In the genomic region with DNA sequence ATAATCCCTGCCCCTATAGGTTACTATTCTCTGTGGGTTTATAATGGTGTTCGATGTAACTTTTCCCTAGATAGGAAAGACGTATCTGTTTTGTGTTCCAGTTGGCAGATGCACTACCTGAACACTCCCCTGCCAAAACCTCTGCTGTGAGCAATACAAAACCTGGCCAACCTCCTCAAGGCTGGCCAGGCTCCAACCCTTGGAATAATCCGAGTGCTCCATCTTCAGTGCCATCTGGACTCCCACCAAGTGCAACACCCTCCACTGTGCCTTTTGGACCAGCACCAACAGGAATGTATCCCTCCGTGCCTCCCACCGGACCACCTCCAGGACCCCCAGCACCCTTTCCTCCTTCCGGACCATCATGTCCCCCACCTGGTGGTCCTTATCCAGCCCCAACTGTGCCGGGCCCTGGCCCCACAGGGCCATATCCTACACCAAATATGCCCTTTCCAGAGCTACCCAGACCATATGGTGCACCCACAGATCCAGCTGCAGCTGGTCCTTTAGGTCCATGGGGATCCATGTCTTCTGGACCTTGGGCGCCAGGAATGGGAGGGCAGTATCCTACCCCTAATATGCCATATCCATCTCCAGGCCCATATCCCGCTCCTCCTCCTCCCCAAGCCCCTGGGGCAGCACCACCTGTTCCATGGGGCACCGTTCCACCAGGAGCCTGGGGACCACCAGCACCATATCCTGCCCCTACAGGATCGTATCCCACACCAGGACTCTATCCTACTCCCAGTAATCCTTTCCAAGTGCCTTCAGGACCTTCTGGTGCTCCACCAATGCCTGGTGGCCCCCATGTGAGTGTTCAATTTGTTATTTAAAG, we compare ENCODE assay signal across 13 cellular contexts. TPM values are rescaled to one million over a fixed set of nuclear protein-coding genes. Genes with fewer than 3 reads are reported as not detected.
DNase-seq lines count a peak whose midpoint lies in the region; ATAC-seq, FAIRE-seq and TF ChIP-seq lines count a peak whose summit lies in the region.
"Had no signal": no experiment of that assay in that cellular context is flagged by ENCODE, and none has a peak within 500 bp of the region (broad histone marks: within the 10 kb centered on the region; RNA-seq: fewer than 3 reads in every experiment).

No MANE protein-coding gene starts in this region.

- no peak overlapping the region for H2BK5ac ChIP-seq in H1 (ENCODE audit: low read depth, low read length)

- peaks cover 4 to 8% of the 10 kb centered on the region in 2 experiments for H4K20me1 ChIP-seq in H1 (replicated peaks in 1 of 2; ENCODE audit: control insufficient read depth in 1 of 2, insufficient read depth in 2 of 2, low read length in 2 of 2)

- no peaks in the 10 kb centered on the region for H3K27me3 ChIP-seq in CD8-positive, alpha-beta memory T cell (ENCODE audit: insufficient read depth, low read length, poor library complexity, severe bottlenecking)
- no peaks in the 10 kb centered on the region for H3K27me3 ChIP-seq in H1 (replicated peaks in 1 of 4; ENCODE audit: control insufficient read depth in 3 of 4, extremely low read depth in 1 of 4, insufficient read depth in 3 of 4, low read length in 3 of 4)

- TF ChIP-seq EP300 in H1 (IDR thresholded peaks at IDR 0.05; ENCODE audit: borderline replicate concordance in 1 of 2, low read depth in 2 of 2, low read length in 2 of 2) = no peak

- H3K27ac Mint-ChIP-seq in CD8-positive, alpha-beta memory T cell = peak overlapping the region in 7 of 8 donors; percentile 51 to 92 (median 76)
- H3K27ac Mint-ChIP-seq in nephron = peak overlapping the region in 2 of 3 experiments; percentile 20 to 57

- no peak overlapping the region for H3K18ac ChIP-seq in H1 (ENCODE audit: extremely low read depth, low read length)

- TF ChIP-seq POLR2A in H1 (IDR thresholded peaks at IDR 0.05; ENCODE audit: control extremely low read depth in 1 of 2, low read depth in 2 of 2, low read length in 2 of 2) = no peak

- H3K56ac ChIP-seq in H1 (replicated peaks; ENCODE audit: insufficient read length, low read depth, low read length) = no peak overlapping the region

- H3K36me3 ChIP-seq in CD8-positive, alpha-beta memory T cell (ENCODE audit: insufficient read depth, low read length) = peaks cover 26% of the 10 kb centered on the region
- H3K36me3 ChIP-seq in H1 (ENCODE audit: control insufficient read depth in 2 of 4, insufficient read depth in 4 of 4, low read length in 3 of 4) = peaks cover 15 to 50% (median 26%) of the 10 kb centered on the region in 4 experiments

- FAIRE-seq in H1 (lab: Jason Lieb, UNC) = no peak
- FAIRE-seq: astrocyte had no signal

- no peaks in the 10 kb centered on the region for H3K9me3 ChIP-seq in CD8-positive, alpha-beta memory T cell (ENCODE audit: low read length)
- H3K9me3 ChIP-seq in H1 (ENCODE audit: insufficient read depth in 2 of 2, low read depth in 1 of 2, low read length in 1 of 2) = no peaks in the 10 kb centered on the region

- no peak overlapping the region for H4K91ac ChIP-seq in H1 (replicated peaks; ENCODE audit: insufficient read length, low read length)

- H3K27ac ChIP-seq in CD8-positive, alpha-beta memory T cell (ENCODE audit: low read depth, low read length) = no peak overlapping the region
- H3K27ac ChIP-seq in H1 (ENCODE audit: low read depth, low read length) = no peak overlapping the region

- no peak overlapping the region for H2AFZ ChIP-seq in H1 (ENCODE audit: low read length)

- peaks cover 0 to 78% (median 20%) of the 10 kb centered on the region in 3 donors for H3K36me3 Mint-ChIP-seq in CD8-positive, alpha-beta memory T cell
- H3K36me3 Mint-ChIP-seq in nephron (ENCODE audit: low read depth) = peaks cover 83% of the 10 kb centered on the region

- no peak overlapping the region for H3K9ac ChIP-seq in H1 (replicated peaks in 1 of 4; ENCODE audit: extremely low read depth in 1 of 4, low read depth in 3 of 4, low read length in 3 of 4)

- no peak for ATAC-seq in GM18861 (IDR thresholded peaks at IDR 0.05; ENCODE audit: unreplicated experiment)
- ATAC-seq: effector memory CD8-positive, alpha-beta T cell had no signal

- H2BK120ac ChIP-seq in H1 (replicated peaks; ENCODE audit: low read depth, low read length) = no peak overlapping the region

- no peaks in the 10 kb centered on the region for H3K27me3 Mint-ChIP-seq in CD8-positive, alpha-beta memory T cell
- H3K27me3 Mint-ChIP-seq in nephron (ENCODE audit: low read depth) = no peaks in the 10 kb centered on the region
- H3K27me3 Mint-ChIP-seq: effector memory CD8-positive, alpha-beta T cell had no signal

- 89% methylated on average over 11 of the region's 11 CpGs; no CpG with 5 or more reads in 1 of the 2 experiments for WGBS in H1 (ENCODE audit: extremely low coverage in 1 of 2, insufficient coverage in 1 of 2, insufficient read length in 1 of 2, insufficient replicate concordance in 2 of 2, low coverage in 1 of 2, low lambda C conversion rate in 2 of 2, missing lambda C conversion rate in 1 of 2), 2 experiments

- no peak for DNase-seq in CD8-positive, alpha-beta memory T cell
- DNase-seq in NCI-H2171 (lab: John Stamatoyannopoulos, UW) = peak; percentile 87
- no peak for DNase-seq in H1 (ENCODE audit: low read depth in 1 of 2, low spot score in 2 of 2)
- DNase-seq in NCI-H146 (lab: John Stamatoyannopoulos, UW) = no peak
- no peak for DNase-seq in RPMI8226
- no peak for DNase-seq in AG08396 (ENCODE audit: low spot score)
- DNase-seq: effector memory CD8-positive, alpha-beta T cell; mesendoderm; NCI-H1436 treated with DMSO at 0.1 percent for 48 hours; stimulated activated naive CD4-positive, alpha-beta T cell treated with Interleukin-2 at 50 U/mL for 16 hours had no signal

- H3K79me2 ChIP-seq in H1 (ENCODE audit: control insufficient read depth in 1 of 2, insufficient read depth in 2 of 2, low read length in 2 of 2) = peaks cover 6 to 38% of the 10 kb centered on the region in 2 experiments; a peak in 3 of 4 replicates

- H4K5ac ChIP-seq in H1 (ENCODE audit: insufficient read length, low read depth, low read length) = no peak overlapping the region

- no peak overlapping the region for H3K4me3 ChIP-seq in CD8-positive, alpha-beta memory T cell (ENCODE audit: low read length)
- H3K4me3 ChIP-seq in H1 (ENCODE audit: extremely low read depth in 1 of 4, insufficient read depth in 2 of 4, low read depth in 3 of 4, low read length in 4 of 4) = no peak overlapping the region

- H3K4ac ChIP-seq in H1 (replicated peaks; ENCODE audit: insufficient read length, low read depth, low read length) = no peak overlapping the region

- no peaks in the 10 kb centered on the region for H3K9me3 Mint-ChIP-seq in CD8-positive, alpha-beta memory T cell
- H3K9me3 Mint-ChIP-seq in nephron = no peaks in the 10 kb centered on the region
- H3K9me3 Mint-ChIP-seq: effector memory CD8-positive, alpha-beta T cell had no signal

- 0 out of 2 replicates have a peak, but pooled peaks cover 2% of the 10 kb centered on the region for H3K79me1 ChIP-seq in H1 (ENCODE audit: low read depth, low read length)

- TF ChIP-seq CTCF in H1 (IDR thresholded peaks at IDR 0.05; ENCODE audit: control extremely low read depth in 1 of 3, insufficient read depth in 1 of 3, low read depth in 1 of 3, low read length in 3 of 3) (no peak), nephron (IDR thresholded peaks at IDR 0.05; ENCODE audit: unreplicated experiment in 3 of 3) (no peak)

- peak overlapping the region; percentile 51; the same call in 1 of the 2 replicates for H4K8ac ChIP-seq in H1 (ENCODE audit: extremely low read depth, insufficient read depth, low read length)

- no peak overlapping the region for H2BK12ac ChIP-seq in H1 (ENCODE audit: low read depth, low read length)

- POLR2A ChIA-PET in CD8-positive, alpha-beta memory T cell (lab: Charles Lee) = interaction anchor here (0.8 kb wide), 1 partner anchor 11 kb away, joined by 3 read pairs; a partner anchor contains a TSS
- POLR2A ChIA-PET in H1 (lab: Charles Lee; ENCODE audit: partially characterized antibody) = interaction anchor here (0.9 to 3.0 kb wide), 4 partner anchors 8 to 71 kb away, joined by 3 to 9 read pairs (median 3); no protein-coding TSS in a partner anchor

- no peaks in the 10 kb centered on the region for H3K23me2 ChIP-seq in H1 (ENCODE audit: low read depth, low read length)

- H3K14ac ChIP-seq in H1 (ENCODE audit: insufficient read length) = no peak overlapping the region

- peaks cover 34 to 57% (median 52%) of the 10 kb centered on the region in 3 donors for H3K4me1 Mint-ChIP-seq in CD8-positive, alpha-beta memory T cell
- H3K4me1 Mint-ChIP-seq in nephron = peaks cover 22% of the 10 kb centered on the region

- H3K4me1 ChIP-seq in CD8-positive, alpha-beta memory T cell (ENCODE audit: insufficient read depth, low read length) = peaks cover 9% of the 10 kb centered on the region
- H3K4me1 ChIP-seq in H1 (replicated peaks in 1 of 4; ENCODE audit: control insufficient read depth in 3 of 4, insufficient read depth in 4 of 4, low read length in 3 of 4) = no peaks in the 10 kb centered on the region

- H2AK5ac ChIP-seq in H1 (ENCODE audit: low read depth, low read length) = no peak overlapping the region

- CTCF ChIA-PET in CD8-positive, alpha-beta memory T cell (lab: Charles Lee) = no interaction called here
- CTCF ChIA-PET in H1 (lab: Charles Lee; ENCODE audit: partially characterized antibody) = interaction anchor here (1.0 to 1.3 kb wide), 2 partner anchors 9 kb away, joined by 3 to 6 read pairs; no protein-coding TSS in a partner anchor

- no peak for TF ChIP-seq RAD21 in H1 (IDR thresholded peaks at IDR 0.05 in 1 of 2, conservative IDR thresholded peaks at IDR 0.05 in 1 of 2; ENCODE audit: low read depth in 2 of 2, low read length in 2 of 2)

- H2BK20ac ChIP-seq in H1 (ENCODE audit: low read length) = no peak overlapping the region

- H3K23ac ChIP-seq in H1 (ENCODE audit: insufficient read length) = no peak overlapping the region

- no peak overlapping the region for H3K4me2 ChIP-seq in H1 (ENCODE audit: insufficient read depth in 1 of 2, low read depth in 2 of 2, low read length in 2 of 2)

- no peak overlapping the region for H2BK15ac ChIP-seq in H1 (ENCODE audit: low read length)

- peak overlapping the region in 1 of 7 donors; percentile 61 for H3K4me3 Mint-ChIP-seq in CD8-positive, alpha-beta memory T cell
- H3K4me3 Mint-ChIP-seq in nephron = no peak overlapping the region
- H3K4me3 Mint-ChIP-seq: effector memory CD8-positive, alpha-beta T cell had no signal

RNA-seq across cellular contexts. Expression of a gene that starts 11.3 kb away (rescaled TPM):
- total RNA-seq in CD8-positive, alpha-beta memory T cell = 100 to 1,000 TPM; 104 to 106 TPM
- 86.8 TPM for polyA plus RNA-seq in CD8-positive, alpha-beta memory T cell
- 111 and 113 TPM in 2 replicates for total RNA-seq in H1 (2021; fragmentation: NEBNext Ultra II Directional; extraction: Animal tissue kit (Norgen Biotek cat#: 25700))
- polyA plus RNA-seq in H1 (2011; rRNA removed) = 228 and 309 TPM in 2 replicates
- 95.1 TPM for polyA plus RNA-seq in H1 (2011; cell fraction: cytosol; rRNA removed)
- polyA plus RNA-seq in H1 (2011; cell fraction: nucleus; rRNA removed) = 151 TPM
- polyA plus RNA-seq in H1 (2012, experiment 1 of 2) = 66.1 to 116 TPM (median 90.5 TPM) in 4 replicates
- 51.3 TPM for polyA plus RNA-seq in H1 (2012, experiment 2 of 2)
- polyA plus RNA-seq in H1 (2013, experiment 1 of 2) = 92.2 TPM
- polyA plus RNA-seq in H1 (2013, experiment 2 of 2) = 91.9 TPM
- 222 and 325 TPM in 2 replicates for polyA minus RNA-seq in H1 (2011; rRNA and poly(A)+ RNA removed)
- polyA minus RNA-seq in H1 (2011; cell fraction: cytosol; rRNA and poly(A)+ RNA removed) = 217 TPM
- 69.1 TPM for polyA minus RNA-seq in H1 (2011; cell fraction: nucleus; rRNA and poly(A)+ RNA removed)

RNA-seq across cellular contexts. Expression of a gene that starts 35.7 kb away (rescaled TPM):
- 10 to 100 TPM; 38.0 to 44.8 TPM for total RNA-seq in CD8-positive, alpha-beta memory T cell
- polyA plus RNA-seq in CD8-positive, alpha-beta memory T cell = 2.3 TPM
- total RNA-seq in H1 (2021; fragmentation: NEBNext Ultra II Directional; extraction: Animal tissue kit (Norgen Biotek cat#: 25700)) = 24.8 and 31.5 TPM in 2 replicates
- polyA plus RNA-seq in H1 (2011; rRNA removed) = 4.2 and 5.5 TPM in 2 replicates
- 7.8 TPM for polyA plus RNA-seq in H1 (2011; cell fraction: cytosol; rRNA removed)
- polyA plus RNA-seq in H1 (2011; cell fraction: nucleus; rRNA removed) = 4.5 TPM
- 10.7 to 21.8 TPM (median 15.0 TPM) in 4 replicates for polyA plus RNA-seq in H1 (2012, experiment 1 of 2)
- 0.67 TPM for polyA plus RNA-seq in H1 (2012, experiment 2 of 2)
- polyA plus RNA-seq in H1 (2013, experiment 1 of 2) = 13.0 TPM
- 11.7 TPM for polyA plus RNA-seq in H1 (2013, experiment 2 of 2)
- 12.4 and 17.7 TPM in 2 replicates for polyA minus RNA-seq in H1 (2011; rRNA and poly(A)+ RNA removed)
- polyA minus RNA-seq in H1 (2011; cell fraction: cytosol; rRNA and poly(A)+ RNA removed) = 18.7 TPM
- 15.8 TPM for polyA minus RNA-seq in H1 (2011; cell fraction: nucleus; rRNA and poly(A)+ RNA removed)

RNA-seq across cellular contexts. Expression of a gene that starts 35.8 kb away (rescaled TPM):
- total RNA-seq in CD8-positive, alpha-beta memory T cell = 10 to 100 TPM; 56.3 to 56.6 TPM
- polyA plus RNA-seq in CD8-positive, alpha-beta memory T cell = 3.1 TPM
- 79.9 and 87.9 TPM in 2 replicates for total RNA-seq in H1 (2021; fragmentation: NEBNext Ultra II Directional; extraction: Animal tissue kit (Norgen Biotek cat#: 25700))
- polyA plus RNA-seq in H1 (2011; rRNA removed) = 10.5 and 17.8 TPM in 2 replicates
- 29.3 TPM for polyA plus RNA-seq in H1 (2011; cell fraction: cytosol; rRNA removed)
- 14.2 TPM for polyA plus RNA-seq in H1 (2011; cell fraction: nucleus; rRNA removed)
- polyA plus RNA-seq in H1 (2012, experiment 1 of 2) = 35.0 to 68.1 TPM (median 43.0 TPM) in 4 replicates
- polyA plus RNA-seq in H1 (2012, experiment 2 of 2) = 2.6 TPM
- 28.2 TPM for polyA plus RNA-seq in H1 (2013, experiment 1 of 2)
- polyA plus RNA-seq in H1 (2013, experiment 2 of 2) = 28.7 TPM
- polyA minus RNA-seq in H1 (2011; rRNA and poly(A)+ RNA removed) = 83.4 and 119 TPM in 2 replicates
- polyA minus RNA-seq in H1 (2011; cell fraction: cytosol; rRNA and poly(A)+ RNA removed) = 40.5 TPM
- polyA minus RNA-seq in H1 (2011; cell fraction: nucleus; rRNA and poly(A)+ RNA removed) = 80.2 TPM
